In the genomic region with DNA sequence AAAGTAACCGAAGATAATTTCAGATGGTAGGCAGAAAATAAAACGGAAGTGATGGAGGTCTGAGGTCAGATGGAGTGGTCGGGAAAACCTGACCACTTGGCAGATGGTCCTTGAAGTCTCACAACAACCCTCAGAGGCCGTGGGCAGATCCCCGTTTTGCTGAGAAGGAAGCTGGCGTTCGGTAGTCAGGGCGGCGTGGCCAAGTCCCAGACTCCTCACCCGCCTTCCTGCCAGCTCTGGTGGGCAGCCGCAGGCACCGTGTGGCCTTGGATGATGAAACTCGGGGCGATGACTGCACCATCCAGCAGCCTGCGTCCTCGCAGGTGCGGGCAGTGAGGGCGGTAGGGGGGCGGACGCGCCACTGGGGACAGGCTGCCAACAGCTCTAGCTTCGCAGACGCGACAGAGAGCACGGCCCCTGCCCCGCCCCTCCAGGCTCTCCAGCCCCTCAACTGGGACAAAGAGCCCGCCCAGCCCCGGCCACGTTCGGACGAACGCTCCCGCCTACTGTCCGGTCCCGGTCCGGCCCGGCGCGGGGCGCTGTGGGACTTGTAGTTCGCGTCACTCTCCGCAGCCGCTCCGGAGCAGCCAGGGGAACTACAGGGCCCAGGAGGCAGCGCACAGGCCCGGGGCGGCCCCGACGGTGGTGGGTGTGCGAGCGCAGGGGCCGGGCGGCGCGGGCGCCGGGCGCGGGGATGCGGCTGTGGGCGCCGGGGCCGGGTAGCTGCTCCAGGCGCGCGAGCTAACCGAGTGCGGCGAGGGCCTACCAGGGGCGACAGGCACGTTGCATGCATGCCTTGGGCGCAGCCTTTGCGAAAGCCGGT, we compare ENCODE assay signal across 1 cellular context.
TF ChIP-seq lines count a peak whose summit lies in the region.

A gene with protein sequence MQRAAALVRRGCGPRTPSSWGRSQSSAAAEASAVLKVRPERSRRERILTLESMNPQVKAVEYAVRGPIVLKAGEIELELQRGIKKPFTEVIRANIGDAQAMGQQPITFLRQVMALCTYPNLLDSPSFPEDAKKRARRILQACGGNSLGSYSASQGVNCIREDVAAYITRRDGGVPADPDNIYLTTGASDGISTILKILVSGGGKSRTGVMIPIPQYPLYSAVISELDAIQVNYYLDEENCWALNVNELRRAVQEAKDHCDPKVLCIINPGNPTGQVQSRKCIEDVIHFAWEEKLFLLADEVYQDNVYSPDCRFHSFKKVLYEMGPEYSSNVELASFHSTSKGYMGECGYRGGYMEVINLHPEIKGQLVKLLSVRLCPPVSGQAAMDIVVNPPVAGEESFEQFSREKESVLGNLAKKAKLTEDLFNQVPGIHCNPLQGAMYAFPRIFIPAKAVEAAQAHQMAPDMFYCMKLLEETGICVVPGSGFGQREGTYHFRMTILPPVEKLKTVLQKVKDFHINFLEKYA (plus strand): TSS at position 673 of the 823 bp plus-strand sequence. CDS start 354 bp downstream, outside the sequence.

TF ChIP-seq in HEK293, 187 proteins besides CTCF, POLR2A, EP300 and RAD21 (continued from another document and continues in another):
- TF ChIP-seq, protein P1, sequence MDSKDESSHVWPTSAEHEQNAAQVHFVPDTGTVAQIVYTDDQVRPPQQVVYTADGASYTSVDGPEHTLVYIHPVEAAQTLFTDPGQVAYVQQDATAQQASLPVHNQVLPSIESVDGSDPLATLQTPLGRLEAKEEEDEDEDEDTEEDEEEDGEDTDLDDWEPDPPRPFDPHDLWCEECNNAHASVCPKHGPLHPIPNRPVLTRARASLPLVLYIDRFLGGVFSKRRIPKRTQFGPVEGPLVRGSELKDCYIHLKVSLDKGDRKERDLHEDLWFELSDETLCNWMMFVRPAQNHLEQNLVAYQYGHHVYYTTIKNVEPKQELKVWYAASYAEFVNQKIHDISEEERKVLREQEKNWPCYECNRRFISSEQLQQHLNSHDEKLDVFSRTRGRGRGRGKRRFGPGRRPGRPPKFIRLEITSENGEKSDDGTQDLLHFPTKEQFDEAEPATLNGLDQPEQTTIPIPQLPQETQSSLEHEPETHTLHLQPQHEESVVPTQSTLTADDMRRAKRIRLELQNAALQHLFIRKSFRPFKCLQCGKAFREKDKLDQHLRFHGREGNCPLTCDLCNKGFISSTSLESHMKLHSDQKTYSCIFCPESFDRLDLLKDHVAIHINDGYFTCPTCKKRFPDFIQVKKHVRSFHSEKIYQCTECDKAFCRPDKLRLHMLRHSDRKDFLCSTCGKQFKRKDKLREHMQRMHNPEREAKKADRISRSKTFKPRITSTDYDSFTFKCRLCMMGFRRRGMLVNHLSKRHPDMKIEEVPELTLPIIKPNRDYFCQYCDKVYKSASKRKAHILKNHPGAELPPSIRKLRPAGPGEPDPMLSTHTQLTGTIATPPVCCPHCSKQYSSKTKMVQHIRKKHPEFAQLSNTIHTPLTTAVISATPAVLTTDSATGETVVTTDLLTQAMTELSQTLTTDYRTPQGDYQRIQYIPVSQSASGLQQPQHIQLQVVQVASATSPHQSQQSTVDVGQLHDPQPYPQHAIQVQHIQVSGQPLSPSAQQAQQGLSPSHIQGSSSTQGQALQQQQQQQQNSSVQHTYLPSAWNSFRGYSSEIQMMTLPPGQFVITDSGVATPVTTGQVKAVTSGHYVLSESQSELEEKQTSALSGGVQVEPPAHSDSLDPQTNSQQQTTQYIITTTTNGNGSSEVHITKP (tag by site-specific recombination; IDR thresholded peaks at IDR 0.05) = peak; percentile 88
- TF ChIP-seq ZNF335 (tag by site-specific recombination; conservative IDR thresholded peaks at IDR 0.05) = peak; percentile 68
- peak; percentile 84 for TF ChIP-seq KLF8 (tag by site-specific recombination; IDR thresholded peaks at IDR 0.05)
- peak; percentile 71; the same call in 1 of the 2 replicates for TF ChIP-seq ZNF561 (tag by site-specific recombination; IDR thresholded peaks at IDR 0.05; ENCODE audit: borderline replicate concordance)
- TF ChIP-seq ZNF521 (tag by site-specific recombination; IDR thresholded peaks at IDR 0.05) = no peak
- no peak for TF ChIP-seq ZNF175 (tag by site-specific recombination; IDR thresholded peaks at IDR 0.05)
- no peak for TF ChIP-seq ZNF311 (tag by site-specific recombination; IDR thresholded peaks at IDR 0.05; ENCODE audit: borderline replicate concordance)
- TF ChIP-seq, protein P2, sequence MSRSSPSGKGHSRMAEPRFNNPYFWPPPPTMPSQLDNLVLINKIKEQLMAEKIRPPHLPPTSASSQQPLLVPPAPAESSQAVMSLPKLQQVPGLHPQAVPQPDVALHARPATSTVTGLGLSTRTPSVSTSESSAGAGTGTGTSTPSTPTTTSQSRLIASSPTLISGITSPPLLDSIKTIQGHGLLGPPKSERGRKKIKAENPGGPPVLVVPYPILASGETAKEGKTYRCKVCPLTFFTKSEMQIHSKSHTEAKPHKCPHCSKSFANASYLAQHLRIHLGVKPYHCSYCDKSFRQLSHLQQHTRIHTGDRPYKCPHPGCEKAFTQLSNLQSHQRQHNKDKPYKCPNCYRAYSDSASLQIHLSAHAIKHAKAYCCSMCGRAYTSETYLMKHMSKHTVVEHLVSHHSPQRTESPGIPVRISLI (tag by site-specific recombination; IDR thresholded peaks at IDR 0.05) = no peak
- TF ChIP-seq ZNF10 (tag by site-specific recombination; IDR thresholded peaks at IDR 0.05) = peak; percentile 57; the same call in 1 of the 2 replicates
- TF ChIP-seq, protein P3, sequence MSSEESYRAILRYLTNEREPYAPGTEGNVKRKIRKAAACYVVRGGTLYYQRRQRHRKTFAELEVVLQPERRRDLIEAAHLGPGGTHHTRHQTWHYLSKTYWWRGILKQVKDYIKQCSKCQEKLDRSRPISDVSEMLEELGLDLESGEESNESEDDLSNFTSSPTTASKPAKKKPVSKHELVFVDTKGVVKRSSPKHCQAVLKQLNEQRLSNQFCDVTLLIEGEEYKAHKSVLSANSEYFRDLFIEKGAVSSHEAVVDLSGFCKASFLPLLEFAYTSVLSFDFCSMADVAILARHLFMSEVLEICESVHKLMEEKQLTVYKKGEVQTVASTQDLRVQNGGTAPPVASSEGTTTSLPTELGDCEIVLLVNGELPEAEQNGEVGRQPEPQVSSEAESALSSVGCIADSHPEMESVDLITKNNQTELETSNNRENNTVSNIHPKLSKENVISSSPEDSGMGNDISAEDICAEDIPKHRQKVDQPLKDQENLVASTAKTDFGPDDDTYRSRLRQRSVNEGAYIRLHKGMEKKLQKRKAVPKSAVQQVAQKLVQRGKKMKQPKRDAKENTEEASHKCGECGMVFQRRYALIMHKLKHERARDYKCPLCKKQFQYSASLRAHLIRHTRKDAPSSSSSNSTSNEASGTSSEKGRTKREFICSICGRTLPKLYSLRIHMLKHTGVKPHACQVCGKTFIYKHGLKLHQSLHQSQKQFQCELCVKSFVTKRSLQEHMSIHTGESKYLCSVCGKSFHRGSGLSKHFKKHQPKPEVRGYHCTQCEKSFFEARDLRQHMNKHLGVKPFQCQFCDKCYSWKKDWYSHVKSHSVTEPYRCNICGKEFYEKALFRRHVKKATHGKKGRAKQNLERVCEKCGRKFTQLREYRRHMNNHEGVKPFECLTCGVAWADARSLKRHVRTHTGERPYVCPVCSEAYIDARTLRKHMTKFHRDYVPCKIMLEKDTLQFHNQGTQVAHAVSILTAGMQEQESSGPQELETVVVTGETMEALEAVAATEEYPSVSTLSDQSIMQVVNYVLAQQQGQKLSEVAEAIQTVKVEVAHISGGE (tag by site-specific recombination; conservative IDR thresholded peaks at IDR 0.05; ENCODE audit: low read depth) = peak; percentile 71
- TF ChIP-seq ZNF777 (tag by site-specific recombination; IDR thresholded peaks at IDR 0.05; ENCODE audit: borderline replicate concordance) = no peak
- no peak for TF ChIP-seq ZNF404 (tag by site-specific recombination; IDR thresholded peaks at IDR 0.05)
- TF ChIP-seq GFI1B (tag by site-specific recombination; IDR thresholded peaks at IDR 0.05) = no peak
- TF ChIP-seq, protein P4, sequence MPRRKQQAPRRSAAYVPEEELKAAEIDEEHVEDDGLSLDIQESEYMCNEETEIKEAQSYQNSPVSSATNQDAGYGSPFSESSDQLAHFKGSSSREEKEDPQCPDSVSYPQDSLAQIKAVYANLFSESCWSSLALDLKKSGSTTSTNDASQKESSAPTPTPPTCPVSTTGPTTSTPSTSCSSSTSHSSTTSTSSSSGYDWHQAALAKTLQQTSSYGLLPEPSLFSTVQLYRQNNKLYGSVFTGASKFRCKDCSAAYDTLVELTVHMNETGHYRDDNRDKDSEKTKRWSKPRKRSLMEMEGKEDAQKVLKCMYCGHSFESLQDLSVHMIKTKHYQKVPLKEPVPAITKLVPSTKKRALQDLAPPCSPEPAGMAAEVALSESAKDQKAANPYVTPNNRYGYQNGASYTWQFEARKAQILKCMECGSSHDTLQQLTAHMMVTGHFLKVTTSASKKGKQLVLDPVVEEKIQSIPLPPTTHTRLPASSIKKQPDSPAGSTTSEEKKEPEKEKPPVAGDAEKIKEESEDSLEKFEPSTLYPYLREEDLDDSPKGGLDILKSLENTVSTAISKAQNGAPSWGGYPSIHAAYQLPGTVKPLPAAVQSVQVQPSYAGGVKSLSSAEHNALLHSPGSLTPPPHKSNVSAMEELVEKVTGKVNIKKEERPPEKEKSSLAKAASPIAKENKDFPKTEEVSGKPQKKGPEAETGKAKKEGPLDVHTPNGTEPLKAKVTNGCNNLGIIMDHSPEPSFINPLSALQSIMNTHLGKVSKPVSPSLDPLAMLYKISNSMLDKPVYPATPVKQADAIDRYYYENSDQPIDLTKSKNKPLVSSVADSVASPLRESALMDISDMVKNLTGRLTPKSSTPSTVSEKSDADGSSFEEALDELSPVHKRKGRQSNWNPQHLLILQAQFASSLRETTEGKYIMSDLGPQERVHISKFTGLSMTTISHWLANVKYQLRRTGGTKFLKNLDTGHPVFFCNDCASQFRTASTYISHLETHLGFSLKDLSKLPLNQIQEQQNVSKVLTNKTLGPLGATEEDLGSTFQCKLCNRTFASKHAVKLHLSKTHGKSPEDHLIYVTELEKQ (tag by site-specific recombination; IDR thresholded peaks at IDR 0.05; ENCODE audit: borderline replicate concordance) = no peak
- TF ChIP-seq ZBTB21 (tag by site-specific recombination; IDR thresholded peaks at IDR 0.05) = no peak
- no peak for TF ChIP-seq ZNF707 (tag by site-specific recombination; IDR thresholded peaks at IDR 0.05)
- peak; percentile 53; the same call in 1 of the 2 replicates for TF ChIP-seq ZNF394 (tag by site-specific recombination; IDR thresholded peaks at IDR 0.05; ENCODE audit: borderline replicate concordance)
- TF ChIP-seq MYNN (tag by site-specific recombination; IDR thresholded peaks at IDR 0.05; ENCODE audit: borderline replicate concordance) = no peak
- TF ChIP-seq, protein P5, sequence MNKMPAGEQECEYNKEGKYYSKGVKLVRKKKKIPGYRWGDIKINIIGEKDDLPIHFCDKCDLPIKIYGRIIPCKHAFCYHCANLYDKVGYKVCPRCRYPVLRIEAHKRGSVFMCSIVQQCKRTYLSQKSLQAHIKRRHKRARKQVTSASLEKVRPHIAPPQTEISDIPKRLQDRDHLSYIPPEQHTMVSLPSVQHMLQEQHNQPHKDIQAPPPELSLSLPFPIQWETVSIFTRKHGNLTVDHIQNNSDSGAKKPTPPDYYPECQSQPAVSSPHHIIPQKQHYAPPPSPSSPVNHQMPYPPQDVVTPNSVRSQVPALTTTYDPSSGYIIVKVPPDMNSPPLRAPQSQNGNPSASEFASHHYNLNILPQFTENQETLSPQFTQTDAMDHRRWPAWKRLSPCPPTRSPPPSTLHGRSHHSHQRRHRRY (tag by site-specific recombination; IDR thresholded peaks at IDR 0.05) = no peak
- TF ChIP-seq ZNF843 (tag by site-specific recombination; IDR thresholded peaks at IDR 0.05) = peak; percentile 62
- TF ChIP-seq ZNF416 (tag by site-specific recombination; IDR thresholded peaks at IDR 0.05) = no peak
- TF ChIP-seq, protein P6, sequence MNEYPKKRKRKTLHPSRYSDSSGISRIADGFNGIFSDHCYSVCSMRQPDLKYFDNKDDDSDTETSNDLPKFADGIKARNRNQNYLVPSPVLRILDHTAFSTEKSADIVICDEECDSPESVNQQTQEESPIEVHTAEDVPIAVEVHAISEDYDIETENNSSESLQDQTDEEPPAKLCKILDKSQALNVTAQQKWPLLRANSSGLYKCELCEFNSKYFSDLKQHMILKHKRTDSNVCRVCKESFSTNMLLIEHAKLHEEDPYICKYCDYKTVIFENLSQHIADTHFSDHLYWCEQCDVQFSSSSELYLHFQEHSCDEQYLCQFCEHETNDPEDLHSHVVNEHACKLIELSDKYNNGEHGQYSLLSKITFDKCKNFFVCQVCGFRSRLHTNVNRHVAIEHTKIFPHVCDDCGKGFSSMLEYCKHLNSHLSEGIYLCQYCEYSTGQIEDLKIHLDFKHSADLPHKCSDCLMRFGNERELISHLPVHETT (tag by site-specific recombination; IDR thresholded peaks at IDR 0.05) = no peak
- TF ChIP-seq ZNF37A (tag by site-specific recombination; IDR thresholded peaks at IDR 0.05) = no peak
- TF ChIP-seq, protein P7, sequence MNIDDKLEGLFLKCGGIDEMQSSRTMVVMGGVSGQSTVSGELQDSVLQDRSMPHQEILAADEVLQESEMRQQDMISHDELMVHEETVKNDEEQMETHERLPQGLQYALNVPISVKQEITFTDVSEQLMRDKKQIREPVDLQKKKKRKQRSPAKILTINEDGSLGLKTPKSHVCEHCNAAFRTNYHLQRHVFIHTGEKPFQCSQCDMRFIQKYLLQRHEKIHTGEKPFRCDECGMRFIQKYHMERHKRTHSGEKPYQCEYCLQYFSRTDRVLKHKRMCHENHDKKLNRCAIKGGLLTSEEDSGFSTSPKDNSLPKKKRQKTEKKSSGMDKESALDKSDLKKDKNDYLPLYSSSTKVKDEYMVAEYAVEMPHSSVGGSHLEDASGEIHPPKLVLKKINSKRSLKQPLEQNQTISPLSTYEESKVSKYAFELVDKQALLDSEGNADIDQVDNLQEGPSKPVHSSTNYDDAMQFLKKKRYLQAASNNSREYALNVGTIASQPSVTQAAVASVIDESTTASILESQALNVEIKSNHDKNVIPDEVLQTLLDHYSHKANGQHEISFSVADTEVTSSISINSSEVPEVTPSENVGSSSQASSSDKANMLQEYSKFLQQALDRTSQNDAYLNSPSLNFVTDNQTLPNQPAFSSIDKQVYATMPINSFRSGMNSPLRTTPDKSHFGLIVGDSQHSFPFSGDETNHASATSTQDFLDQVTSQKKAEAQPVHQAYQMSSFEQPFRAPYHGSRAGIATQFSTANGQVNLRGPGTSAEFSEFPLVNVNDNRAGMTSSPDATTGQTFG (tag by site-specific recombination; IDR thresholded peaks at IDR 0.05; ENCODE audit: borderline replicate concordance) = no peak
- no peak for TF ChIP-seq ZNF155 (tag by site-specific recombination; IDR thresholded peaks at IDR 0.05)
- TF ChIP-seq ZNF837 (tag by site-specific recombination; IDR thresholded peaks at IDR 0.05) = no peak
- no peak for TF ChIP-seq ZNF302 (tag by site-specific recombination; IDR thresholded peaks at IDR 0.05; ENCODE audit: low read depth)
- TF ChIP-seq, protein P8, sequence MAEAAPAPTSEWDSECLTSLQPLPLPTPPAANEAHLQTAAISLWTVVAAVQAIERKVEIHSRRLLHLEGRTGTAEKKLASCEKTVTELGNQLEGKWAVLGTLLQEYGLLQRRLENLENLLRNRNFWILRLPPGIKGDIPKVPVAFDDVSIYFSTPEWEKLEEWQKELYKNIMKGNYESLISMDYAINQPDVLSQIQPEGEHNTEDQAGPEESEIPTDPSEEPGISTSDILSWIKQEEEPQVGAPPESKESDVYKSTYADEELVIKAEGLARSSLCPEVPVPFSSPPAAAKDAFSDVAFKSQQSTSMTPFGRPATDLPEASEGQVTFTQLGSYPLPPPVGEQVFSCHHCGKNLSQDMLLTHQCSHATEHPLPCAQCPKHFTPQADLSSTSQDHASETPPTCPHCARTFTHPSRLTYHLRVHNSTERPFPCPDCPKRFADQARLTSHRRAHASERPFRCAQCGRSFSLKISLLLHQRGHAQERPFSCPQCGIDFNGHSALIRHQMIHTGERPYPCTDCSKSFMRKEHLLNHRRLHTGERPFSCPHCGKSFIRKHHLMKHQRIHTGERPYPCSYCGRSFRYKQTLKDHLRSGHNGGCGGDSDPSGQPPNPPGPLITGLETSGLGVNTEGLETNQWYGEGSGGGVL (tag by site-specific recombination; IDR thresholded peaks at IDR 0.05) = peak; percentile 77
